8 cellular contexts compared by ENCODE assay signal in genomic region chr12:49110191-49111155, GRCh38. TPM values are rescaled to one million over a fixed set of nuclear protein-coding genes. Genes with fewer than 3 reads are reported as not detected.
A peak's percentile ranks its signal among the peaks of the same experiment; 100 is the strongest.
DNase-seq lines count a peak whose midpoint lies in the region; ATAC-seq lines count a peak whose summit lies in the region.

TSS of gene LMBR1L (minus strand) at chr12:49110847. CDS start at chr12:49110555, 292 bp downstream.

- peak; percentile 96 for ATAC-seq in GM19372 (IDR thresholded peaks at IDR 0.05; ENCODE audit: low read depth, unreplicated experiment)
- ATAC-seq in HG03558 (IDR thresholded peaks at IDR 0.05; ENCODE audit: extremely low read depth, unreplicated experiment), result peak; percentile 91
- ATAC-seq in left lobe of liver, result peak; percentile 95

- DNase-seq in CD1c-positive myeloid dendritic cell (ENCODE audit: extremely low spot score) (peak; percentile 100), NCI-H748 treated with DMSO at 0.1 percent for 48 hours (lab: John Stamatoyannopoulos, UW) (peak; percentile 98), dedifferentiated amniotic fluid mesenchymal stem cell (ENCODE audit: extremely low spot score) (peak; percentile 100), left lobe of liver (ENCODE audit: low spot score) (peak; percentile 98)
- DNase-seq in activated CD4-positive, alpha-beta T cell treated with anti-CD3 and anti-CD28 coated beads, Interleukin-2, amount 50 U/mL, for 24 hours (ENCODE audit: low read depth in 1 of 2, low spot score in 1 of 2), result peak; percentile 84 to 93
- peak; percentile 95 for DNase-seq in stimulated activated CD4-positive, alpha-beta T cell treated with anti-CD3 and anti-CD28 coated beads, Interleukin-2, amount 100 ng/mL, for 4 hours (ENCODE audit: low read depth)

RNA-seq across cellular contexts. Expression of gene LMBR1L, which starts in this region (rescaled TPM):
- 17.7 TPM for total RNA-seq in left lobe of liver

Comparison
In these comparisons a context has a peak if more than half of its experiments do, and no peak if none do; other contexts are left out.
1. Peak in every context shown above with its lines: DNase-seq and ATAC-seq.